Comparison of ENCODE assay signal across 8 cellular contexts in the genomic region with DNA sequence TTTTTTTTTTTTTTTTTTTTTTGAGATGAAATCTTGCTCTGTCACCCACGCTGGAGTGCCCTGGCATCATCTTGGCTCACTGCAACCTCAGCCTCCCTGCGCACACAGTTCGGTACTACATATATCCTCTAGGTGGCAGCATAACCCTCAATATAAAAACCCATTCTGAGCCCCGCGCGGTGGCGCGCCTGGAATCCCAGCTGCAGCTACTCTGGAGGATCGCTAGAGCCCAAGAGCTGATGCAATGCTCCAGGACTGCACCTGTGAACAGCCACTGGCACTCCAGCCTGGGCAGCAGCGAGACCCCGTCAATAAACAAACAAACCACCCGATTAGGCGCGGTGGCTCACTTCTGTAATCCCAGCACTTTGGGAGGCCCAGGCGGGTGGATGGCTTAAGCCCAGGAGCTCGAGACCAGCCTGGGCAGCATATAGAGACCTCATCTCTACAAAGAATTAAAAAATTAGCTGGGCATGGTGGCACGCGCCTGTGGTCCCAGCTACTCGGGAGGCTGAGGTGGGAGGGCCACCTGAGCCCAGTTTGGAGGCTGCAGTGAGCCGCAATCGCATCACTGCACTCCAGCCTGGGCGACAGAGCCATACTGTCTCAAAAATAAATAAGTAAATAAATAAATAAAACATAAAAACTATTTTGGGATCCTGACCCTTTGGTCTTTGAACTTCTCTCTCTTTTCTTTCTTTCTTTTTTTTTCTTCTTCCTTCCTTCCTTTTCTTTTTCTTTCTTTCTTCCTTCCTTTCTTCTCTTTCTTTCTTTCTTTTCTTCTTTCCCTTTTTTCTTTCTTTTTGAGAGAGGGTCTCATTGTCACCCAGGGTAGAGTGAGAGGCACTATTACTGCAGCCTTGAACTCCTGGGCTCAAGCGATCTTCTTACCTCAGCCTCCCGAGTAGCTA. TPM values are rescaled to one million over a fixed set of nuclear protein-coding genes. Genes with fewer than 3 reads are reported as not detected.
DNase-seq lines count a peak whose midpoint lies in the region; ATAC-seq, FAIRE-seq and TF ChIP-seq lines count a peak whose summit lies in the region.

No MANE protein-coding gene starts in this region.

- WGBS in A549 (ENCODE audit: missing lambda C conversion rate) = 26% methylated on average over 24 of the region's 24 CpGs

- H3K4me3 Mint-ChIP-seq in activated B cell treated with CpG ODN at 0.5 μM for 24 hours = no peak overlapping the region

- no peaks in the 10 kb centered on the region for H3K27me3 ChIP-seq in breast epithelium

- DNase-seq in A549 (ENCODE audit: low read depth in 1 of 2, low spot score in 1 of 2) (peak; percentile 77 to 94), NCI-H345 (lab: John Stamatoyannopoulos, UW) (peak; percentile 90), activated B cell treated with CpG ODN at 0.5 μM for 24 hours (peak; percentile 47), breast epithelium (ENCODE audit: low spot score in 2 of 2) (peak; percentile 85 to 87), iris pigment epithelial cell (ENCODE audit: low read depth) (peak; percentile 85)
- peak; percentile 66 to 72 for DNase-seq in stimulated activated CD4-positive, alpha-beta T cell treated with anti-CD3 and anti-CD28 coated beads, Interleukin-15, amount 100 ng/mL, for 48 hours (ENCODE audit: low read depth in 2 of 2)

- H3K4me2 ChIP-seq in A549 = peak overlapping the region; percentile 76

- peaks cover 14% of the 10 kb centered on the region for H3K27me3 Mint-ChIP-seq in activated B cell treated with CpG ODN at 0.5 μM for 24 hours

- H3K9me3 Mint-ChIP-seq in activated B cell treated with CpG ODN at 0.5 μM for 24 hours = no peaks in the 10 kb centered on the region

- peaks cover 4% of the 10 kb centered on the region for H3K4me1 Mint-ChIP-seq in activated B cell treated with CpG ODN at 0.5 μM for 24 hours

- peak; percentile 98 for TF ChIP-seq RAD21 in A549 (conservative IDR thresholded peaks at IDR 0.05 in 1 of 2, IDR thresholded peaks at IDR 0.05 in 1 of 2)

- CTCF ChIA-PET in A549 (lab: Yijun Ruan, JAX) = interaction anchor here (0.5 to 10.8 kb wide), 73 partner anchors 8 to 1050 kb away, joined by 3 to 240 read pairs (median 4); partner anchors contain the start of genes AKAP10 and SPECC1
- CTCF ChIA-PET in activated B cell treated with CpG ODN at 0.5 μM for 24 hours (lab: Charles Lee) = interaction anchor here (0.6 to 2.9 kb wide), 16 partner anchors 8 to 327 kb away, joined by 3 to 25 read pairs (median 4); partner anchors contain the start of genes AKAP10 and SPECC1

- H3K36me3 Mint-ChIP-seq in activated B cell treated with CpG ODN at 0.5 μM for 24 hours (ENCODE audit: low read depth) = no peaks in the 10 kb centered on the region

- peak; percentile 97 for TF ChIP-seq CTCF in A549 (IDR thresholded peaks at IDR 0.05)
- TF ChIP-seq CTCF in activated B cell treated with CpG ODN at 0.5 μM for 24 hours (IDR thresholded peaks at IDR 0.05) = peak; percentile 25
- peak; percentile 56 to 86 (median 82) for TF ChIP-seq CTCF in breast epithelium (IDR thresholded peaks at IDR 0.05)

- H3K27ac ChIP-seq in A549 (peak overlapping the region; percentile 84), breast epithelium (no peak overlapping the region)

- POLR2A ChIA-PET in A549 (lab: Yijun Ruan, JAX) = interaction anchor here (0.7 to 1.3 kb wide), 5 partner anchors 8 to 257 kb away, joined by 3 to 10 read pairs (median 3); partner anchors contain the start of genes AKAP10 and SPECC1
- POLR2A ChIA-PET in activated B cell treated with CpG ODN at 0.5 μM for 24 hours (lab: Charles Lee) = interaction anchor here (0.8 to 1.2 kb wide), 2 partner anchors 15 to 197 kb away, joined by 5 to 9 read pairs; no protein-coding TSS in a partner anchor

- TF ChIP-seq EP300 in A549 (IDR thresholded peaks at IDR 0.05) = no peak

- TF ChIP-seq POLR2A in A549 (IDR thresholded peaks at IDR 0.05; ENCODE audit: low read length) (no peak), breast epithelium (IDR thresholded peaks at IDR 0.05) (no peak)

- no peaks in the 10 kb centered on the region for H3K36me3 ChIP-seq in breast epithelium

- H3K9me3 ChIP-seq in A549 = no peaks in the 10 kb centered on the region
- H3K9me3 ChIP-seq in breast epithelium = no peaks in the 10 kb centered on the region

- no peak overlapping the region for H3K27ac Mint-ChIP-seq in activated B cell treated with CpG ODN at 0.5 μM for 24 hours

- FAIRE-seq in A549 (lab: Jason Lieb, UNC) = peak; percentile 94

- H3K4me3 ChIP-seq in A549 (peak overlapping the region; percentile 38), breast epithelium (no peak overlapping the region)

- ATAC-seq in A549 (peak; percentile 98 to 100), GM18861 (IDR thresholded peaks at IDR 0.05; ENCODE audit: unreplicated experiment) (peak; percentile 84), HG03354 (IDR thresholded peaks at IDR 0.05; ENCODE audit: poor library complexity, severe bottlenecking, unreplicated experiment) (peak; percentile 94), activated B cell treated with CpG ODN at 0.5 μM for 24 hours (ENCODE audit: low read depth) (peak; percentile 98)

- H3K4me1 ChIP-seq in A549 (peaks cover 11% of the 10 kb centered on the region), breast epithelium (no peaks in the 10 kb centered on the region)

- intact Hi-C loops in activated B cell treated with CpG ODN at 0.5 μM for 24 hours (cut with micrococcal nuclease) (loop anchor here (1.0 to 10.0 kb wide), 3 partner anchors 16 to 852 kb away; partner anchors contain the start of gene SPECC1), breast epithelium (cut with DNase I; ENCODE audit: low total_unique reads) (no loop called here)

TF ChIP-seq in A549, 52 proteins besides CTCF, POLR2A, EP300 and RAD21:
- TF ChIP-seq FOSB (CRISPR knock-in tag; IDR thresholded peaks at IDR 0.05) (no peak), SMC3 (IDR thresholded peaks at IDR 0.05) (peak; percentile 94), MAX (IDR thresholded peaks at IDR 0.05) (peak; percentile 75), HOXB5 (CRISPR knock-in tag; IDR thresholded peaks at IDR 0.05) (0 out of 2 replicates have a peak, but pooled peaks have one; percentile 26), NPAS2 (CRISPR knock-in tag; IDR thresholded peaks at IDR 0.05; ENCODE audit: borderline replicate concordance) (no peak), JUN (IDR thresholded peaks at IDR 0.05) (peak in 1 of 2 experiments; percentile 47; a peak in 2 of 5 replicates), ATOH8 (CRISPR knock-in tag; IDR thresholded peaks at IDR 0.05; ENCODE audit: low read depth) (no peak), CEBPB (IDR thresholded peaks at IDR 0.05) (peak; percentile 56 to 89; a peak in 3 of 4 replicates), PBX3 (IDR thresholded peaks at IDR 0.05) (no peak)

RNA-seq across cellular contexts. Expression of gene AKAP10, which starts 15.4 kb away (rescaled TPM):
- 51.1 and 52.9 TPM in 2 replicates for polyA plus RNA-seq in A549 (2011; rRNA removed)
- polyA plus RNA-seq in A549 (2012; cell fraction: cytosol; rRNA removed) = 12.2 and 15.4 TPM in 2 replicates
- polyA plus RNA-seq in A549 (2012; cell fraction: nucleus; rRNA removed) = 11.2 and 15.7 TPM in 2 replicates
- 19.9 to 22.0 TPM (median 21.9 TPM) in 3 replicates for polyA plus RNA-seq in A549 (2017; fragmentation: RNase III; extraction: RNeasy Plus Mini Kit Qiagen cat#74134 plus additional on column Dnase treatment)
- polyA minus RNA-seq in A549 (2011; rRNA and poly(A)+ RNA removed) = 71.1 and 72.9 TPM in 2 replicates
- 38.7 and 51.5 TPM in 2 replicates for total RNA-seq in activated B cell treated with CpG ODN at 0.5 μM for 24 hours
- 10 to 100 TPM; 27.7 to 49.5 (median 34.1) TPM for total RNA-seq in breast epithelium

RNA-seq across cellular contexts. Expression of gene SPECC1, which starts 16.1 kb away (rescaled TPM):
- 40.1 and 45.1 TPM in 2 replicates for polyA plus RNA-seq in A549 (2011; rRNA removed)
- polyA plus RNA-seq in A549 (2012; cell fraction: cytosol; rRNA removed) = 22.0 and 23.5 TPM in 2 replicates
- polyA plus RNA-seq in A549 (2012; cell fraction: nucleus; rRNA removed) = 27.4 and 30.6 TPM in 2 replicates
- polyA plus RNA-seq in A549 (2017; fragmentation: RNase III; extraction: RNeasy Plus Mini Kit Qiagen cat#74134 plus additional on column Dnase treatment) = 55.0 to 70.3 TPM (median 66.2 TPM) in 3 replicates
- polyA minus RNA-seq in A549 (2011; rRNA and poly(A)+ RNA removed) = 62.3 and 65.1 TPM in 2 replicates
- 7.5 and 11.5 TPM in 2 replicates for total RNA-seq in activated B cell treated with CpG ODN at 0.5 μM for 24 hours
- total RNA-seq in breast epithelium = 10 to 100 TPM; 36.4 to 59.0 (median 51.8) TPM

Comparison
In these comparisons a context has a peak if more than half of its experiments do, and no peak if none do; other contexts are left out.
1. H3K27ac ChIP-seq: peak in A549 (2 of 2); none in breast epithelium (0 of 2).
2. CTCF ChIP-seq: peak in every context shown above with its lines; median percentile 97 in A549; 82 in breast epithelium; 25 in activated B cell treated with CpG ODN at 0.5 μM for 24 hours.
3. Peak in every context shown above with its lines, with median percentiles within 50 percentile points of each other: ATAC-seq and DNase-seq.